ENCODE assay signal across 8 cellular contexts in the genomic region with DNA sequence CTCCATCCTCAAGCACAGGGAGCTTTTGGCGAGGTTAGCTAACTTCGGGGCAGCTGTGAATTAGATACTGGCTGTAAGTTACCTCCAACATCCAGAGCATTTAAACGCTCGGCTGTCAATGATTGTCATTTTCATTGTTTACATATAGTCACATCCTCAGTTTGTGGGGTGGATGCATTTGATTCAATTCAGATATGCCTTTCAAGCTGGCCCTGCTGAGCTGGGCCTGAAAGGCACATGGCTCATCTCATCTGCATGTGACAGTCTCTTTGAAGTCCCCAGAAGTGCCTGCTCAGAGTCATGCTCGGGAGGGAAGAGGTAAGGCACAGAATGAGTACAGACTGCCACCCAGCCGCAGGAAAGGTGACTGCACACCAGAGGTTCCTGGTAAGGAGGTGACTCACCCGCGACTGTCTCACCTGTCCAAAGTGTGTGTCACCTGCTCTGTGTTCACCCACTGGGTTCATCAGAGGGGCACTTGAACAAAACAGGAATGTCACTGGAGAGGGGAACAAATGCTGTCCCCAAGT.
DNase-seq lines count a peak whose midpoint lies in the region; ATAC-seq lines count a peak whose summit lies in the region.
"Not testable (repeated sequence)": the region's sequence is repeated elsewhere in the genome, so short reads cannot be mapped to it uniquely, and the experiment has no call there.

No MANE protein-coding gene starts in this region.

- H3K27ac Mint-ChIP-seq in T-cell = peak overlapping the region in 1 of 2 donors; percentile 85
- H3K27ac Mint-ChIP-seq in natural killer cell treated with Interleukin-12 subunit alpha and Interleukin-12 subunit beta and Interleukin-15 and Interleukin-18, amount 100 ng/mL, for 72 hours = not testable (repeated sequence)
- peak overlapping the region; percentile 48 for H3K27ac Mint-ChIP-seq in stimulated activated effector memory CD8-positive, alpha-beta T cell treated with anti-CD3 and anti-CD28 coated beads, Interleukin-12 subunit alpha, Interleukin-12 subunit beta, amount 100 ng/mL, for 72 hours

- H3K27me3 Mint-ChIP-seq in T-cell; natural killer cell treated with Interleukin-12 subunit alpha and Interleukin-12 subunit beta and Interleukin-15 and Interleukin-18, amount 100 ng/mL, for 72 hours: not testable (repeated sequence)

- peak in 31 of 34 experiments; percentile 22 to 59 (median 40) for DNase-seq in T-cell
- DNase-seq in activated T-cell treated with anti-CD3 and anti-CD28 coated beads, Interleukin-2, amount 50 U/mL, for 1 hour = peak; percentile 54
- peak; percentile 62 to 70 (median 63) for DNase-seq in effector memory CD4-positive, alpha-beta T cell
- not testable (repeated sequence) for DNase-seq in natural killer cell treated with Interleukin-12 subunit alpha and Interleukin-12 subunit beta and Interleukin-15 and Interleukin-18, amount 100 ng/mL, for 72 hours (ENCODE audit: low spot score)
- peak; percentile 42 to 82 for DNase-seq in stimulated activated effector memory CD8-positive, alpha-beta T cell treated with anti-CD3 and anti-CD28 coated beads, Interleukin-12 subunit alpha, Interleukin-12 subunit beta, amount 100 ng/mL, for 72 hours (ENCODE audit: low spot score in 2 of 2)

- not testable (repeated sequence) for H3K9me3 ChIP-seq in effector memory CD4-positive, alpha-beta T cell (ENCODE audit: control insufficient read depth, low read length)

- H3K4me3 Mint-ChIP-seq in T-cell; natural killer cell treated with Interleukin-12 subunit alpha and Interleukin-12 subunit beta and Interleukin-15 and Interleukin-18, amount 100 ng/mL, for 72 hours: not testable (repeated sequence)
- peak overlapping the region; percentile 30 for H3K4me3 Mint-ChIP-seq in stimulated activated effector memory CD8-positive, alpha-beta T cell treated with anti-CD3 and anti-CD28 coated beads, Interleukin-12 subunit alpha, Interleukin-12 subunit beta, amount 100 ng/mL, for 72 hours

- H3K36me3 ChIP-seq in effector memory CD4-positive, alpha-beta T cell (ENCODE audit: control insufficient read depth, insufficient read depth, low read length) = not testable (repeated sequence)

- ATAC-seq in GM18502 (IDR thresholded peaks at IDR 0.05; ENCODE audit: poor library complexity, unreplicated experiment) = peak; percentile 61
- peak; percentile 52 for ATAC-seq in GM21576 (IDR thresholded peaks at IDR 0.05; ENCODE audit: unreplicated experiment)
- ATAC-seq in HG03175 (IDR thresholded peaks at IDR 0.05; ENCODE audit: unreplicated experiment) = peak; percentile 58
- peak; percentile 94 to 98 (median 96) for ATAC-seq in T-cell (replicated peaks in 1 of 4)
- peak; percentile 77 to 86 for ATAC-seq in natural killer cell treated with Interleukin-12 subunit alpha and Interleukin-12 subunit beta and Interleukin-15 and Interleukin-18, amount 100 ng/mL, for 72 hours
- ATAC-seq in stimulated activated effector memory CD8-positive, alpha-beta T cell treated with anti-CD3 and anti-CD28 coated beads, Interleukin-12 subunit alpha, Interleukin-12 subunit beta, amount 100 ng/mL, for 72 hours = peak; percentile 90

- not testable (repeated sequence) for H3K36me3 Mint-ChIP-seq in T-cell; natural killer cell treated with Interleukin-12 subunit alpha and Interleukin-12 subunit beta and Interleukin-15 and Interleukin-18, amount 100 ng/mL, for 72 hours
- H3K36me3 Mint-ChIP-seq in stimulated activated effector memory CD8-positive, alpha-beta T cell treated with anti-CD3 and anti-CD28 coated beads, Interleukin-12 subunit alpha, Interleukin-12 subunit beta, amount 100 ng/mL, for 72 hours = peaks cover 25% of the 10 kb centered on the region

- not testable (repeated sequence) for H3K4me1 ChIP-seq in effector memory CD4-positive, alpha-beta T cell (ENCODE audit: control insufficient read depth, insufficient read depth, low read length, poor library complexity, severe bottlenecking)

- POLR2A ChIA-PET in T-cell (lab: Charles Lee) = not testable (repeated sequence)

- CTCF ChIA-PET in T-cell (lab: Charles Lee) = not testable (repeated sequence)

- H3K27ac ChIP-seq in effector memory CD4-positive, alpha-beta T cell (ENCODE audit: insufficient read depth, low read length, poor library complexity, severe bottlenecking) = not testable (repeated sequence)

- H3K27me3 ChIP-seq in effector memory CD4-positive, alpha-beta T cell (replicated peaks; ENCODE audit: control insufficient read depth, insufficient read depth, low read length, poor library complexity, severe bottlenecking) = not testable (repeated sequence)

- H3K4me3 ChIP-seq in effector memory CD4-positive, alpha-beta T cell (ENCODE audit: insufficient read depth, low read depth, low read length, poor library complexity, severe bottlenecking) = not testable (repeated sequence)

- not testable (repeated sequence) for H3K9me3 Mint-ChIP-seq in T-cell; natural killer cell treated with Interleukin-12 subunit alpha and Interleukin-12 subunit beta and Interleukin-15 and Interleukin-18, amount 100 ng/mL, for 72 hours; stimulated activated effector memory CD8-positive, alpha-beta T cell treated with anti-CD3 and anti-CD28 coated beads, Interleukin-12 subunit alpha, Interleukin-12 subunit beta, amount 100 ng/mL, for 72 hours

- peaks cover 3 to 61% (median 8%) of the 10 kb centered on the region in 3 donors for H3K4me1 Mint-ChIP-seq in T-cell
- peaks cover 22 to 23% of the 10 kb centered on the region in 2 donors for H3K4me1 Mint-ChIP-seq in natural killer cell treated with Interleukin-12 subunit alpha and Interleukin-12 subunit beta and Interleukin-15 and Interleukin-18, amount 100 ng/mL, for 72 hours (ENCODE audit: low read depth in 2 of 2)
- H3K4me1 Mint-ChIP-seq in stimulated activated effector memory CD8-positive, alpha-beta T cell treated with anti-CD3 and anti-CD28 coated beads, Interleukin-12 subunit alpha, Interleukin-12 subunit beta, amount 100 ng/mL, for 72 hours = peaks cover 28% of the 10 kb centered on the region
